In genomic region chr7:85275204-85275603, GRCh38 we compare ENCODE assay signal across 23 cellular contexts.
"Had no signal": no experiment of that assay in that cellular context is flagged by ENCODE, and none has a peak within 500 bp of the region (broad histone marks: within the 10 kb centered on the region; RNA-seq: fewer than 3 reads in every experiment).

No MANE protein-coding gene starts in this region.

- H3K27me3 Mint-ChIP-seq: activated CD4-positive, alpha-beta T cell treated with anti-CD3 and anti-CD28 coated beads for 36 hours; activated CD8-positive, alpha-beta T cell treated with anti-CD3 and anti-CD28 coated beads for 36 hours; activated naive CD4-positive, alpha-beta T cell treated with anti-CD3 and anti-CD28 coated beads, Interleukin-2, amount 50 U/mL, for 24 hours; T-helper 17 cell had no signal

- DNase-seq: activated CD4-positive, alpha-beta T cell treated with anti-CD3 and anti-CD28 coated beads for 36 hours; activated CD8-positive, alpha-beta memory T cell treated with anti-CD3 and anti-CD28 coated beads, Interleukin-2, amount 50 U/mL, for 48 hours; activated CD8-positive, alpha-beta T cell treated with anti-CD3 and anti-CD28 coated beads for 36 hours; activated T-cell treated with anti-CD3 and anti-CD28 coated beads, Interleukin-2, amount 50 U/mL, for 1 hour; aorta; caudate nucleus; NCI-H1092; NCI-H1436 treated with DMSO at 0.1 percent for 48 hours; NCI-H187; NCI-H2171; NCI-H2227 treated with DMSO at 0.1 percent for 48 hours; NCI-H510A; NCI-H526 treated with DMSO at 0.1 percent for 48 hours; NK-92 treated with Interleukin-12 subunit alpha and Interleukin-12 subunit beta, amount 100 ng/mL, for 24 hours; PC-3; SHP77; T-helper 17 cell; T1000 had no signal

- H3K4me1 ChIP-seq: breast epithelium, SJSA1 had no signal

- H3K4me3 Mint-ChIP-seq: activated CD4-positive, alpha-beta T cell treated with anti-CD3 and anti-CD28 coated beads for 36 hours; activated CD8-positive, alpha-beta T cell treated with anti-CD3 and anti-CD28 coated beads for 36 hours; activated naive CD4-positive, alpha-beta T cell treated with anti-CD3 and anti-CD28 coated beads, Interleukin-2, amount 50 U/mL, for 24 hours; T-helper 17 cell had no signal

- H3K36me3 Mint-ChIP-seq: activated naive CD4-positive, alpha-beta T cell treated with anti-CD3 and anti-CD28 coated beads, Interleukin-2, amount 50 U/mL, for 24 hours had no signal

- H3K27ac ChIP-seq: breast epithelium, KMS-11, SJSA1, VCaP had no signal

- H3K27me3 ChIP-seq: breast epithelium, SJSA1 had no signal

- H3K9me3 ChIP-seq: breast epithelium, SJSA1 had no signal

- H3K9me3 Mint-ChIP-seq: activated naive CD4-positive, alpha-beta T cell treated with anti-CD3 and anti-CD28 coated beads, Interleukin-2, amount 50 U/mL, for 24 hours had no signal

- H3K27ac Mint-ChIP-seq: activated CD4-positive, alpha-beta T cell treated with anti-CD3 and anti-CD28 coated beads for 36 hours; activated CD8-positive, alpha-beta T cell treated with anti-CD3 and anti-CD28 coated beads for 36 hours; activated naive CD4-positive, alpha-beta T cell treated with anti-CD3 and anti-CD28 coated beads, Interleukin-2, amount 50 U/mL, for 24 hours; T-helper 17 cell had no signal

- H3K4me1 Mint-ChIP-seq: activated CD4-positive, alpha-beta T cell treated with anti-CD3 and anti-CD28 coated beads for 36 hours; activated naive CD4-positive, alpha-beta T cell treated with anti-CD3 and anti-CD28 coated beads, Interleukin-2, amount 50 U/mL, for 24 hours; T-helper 17 cell had no signal

- H3K36me3 ChIP-seq: breast epithelium, SJSA1 had no signal

- H3K9ac ChIP-seq: KMS-11 had no signal

- H3K4me3 ChIP-seq: breast epithelium, SJSA1 had no signal
